In the genomic region with DNA sequence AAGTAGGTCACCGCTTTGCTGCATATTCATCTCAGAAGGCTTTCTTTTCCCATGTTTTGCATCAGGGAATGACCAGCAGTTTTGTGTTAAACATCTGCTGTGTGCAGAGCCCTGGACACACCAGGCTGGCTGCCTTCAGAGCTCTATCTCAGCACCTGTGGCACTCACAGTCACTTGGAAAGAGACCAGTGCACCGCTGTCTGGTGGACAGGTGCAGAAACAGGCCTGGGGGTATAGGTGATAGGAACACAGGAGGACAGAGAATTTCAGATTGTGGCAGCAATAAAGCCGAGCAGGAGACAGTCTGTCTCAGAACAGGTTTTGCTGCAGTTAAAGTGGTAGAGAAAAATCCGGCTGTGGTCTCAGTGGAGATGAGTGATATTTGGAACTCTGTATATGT, we compare ENCODE assay signal across 11 cellular contexts. TPM values are rescaled to one million over a fixed set of nuclear protein-coding genes. Genes with fewer than 3 reads are reported as not detected.
DNase-seq lines count a peak whose midpoint lies in the region; ATAC-seq and TF ChIP-seq lines count a peak whose summit lies in the region.
"Had no signal": no experiment of that assay in that cellular context is flagged by ENCODE, and none has a peak within 500 bp of the region (broad histone marks: within the 10 kb centered on the region; RNA-seq: fewer than 3 reads in every experiment).

No MANE protein-coding gene starts in this region.

- H3K36me3 ChIP-seq in trophoblast cell (ENCODE audit: control insufficient read depth in 1 of 2, insufficient read depth in 2 of 2, low read length in 2 of 2) (peaks cover 13 to 25% of the 10 kb centered on the region in 2 experiments), SJCRH30 (peaks cover 31% of the 10 kb centered on the region)

- no peak overlapping the region for H2BK12ac ChIP-seq in trophoblast cell (ENCODE audit: low read length)

- no CpG with 5 or more reads among the region's 4 CpGs for WGBS in trophoblast cell (ENCODE audit: extremely low coverage, insufficient coverage, insufficient read length)

- H4K91ac ChIP-seq in trophoblast cell (ENCODE audit: low read depth, low read length): no peak overlapping the region

- H4K12ac ChIP-seq in trophoblast cell (ENCODE audit: low read depth, low read length): no peak overlapping the region

- no peak for TF ChIP-seq CTCF in VCaP (conservative IDR thresholded peaks at IDR 0.05)

- DNase-seq in COR-L47 (lab: John Stamatoyannopoulos, UW): peak; percentile 49
- DNase-seq in NCI-H1105 treated with DMSO at 0.1 percent for 48 hours (lab: John Stamatoyannopoulos, UW): peak; percentile 30
- DNase-seq in trophoblast cell: peak; percentile 38 to 55
- DNase-seq in SJCRH30: no peak
- DNase-seq: Caco-2, NCI-H1417 treated with DMSO at 0.1 percent for 48 hours, NCI-H2081 treated with DMSO at 0.1 percent for 48 hours, NCI-H526 treated with DMSO at 0.1 percent for 48 hours had no signal

- no peak overlapping the region for H3K23ac ChIP-seq in trophoblast cell (ENCODE audit: low read length)

- no peak overlapping the region for H3K18ac ChIP-seq in trophoblast cell (ENCODE audit: low read length)

- no peak for ATAC-seq in HG02759 (IDR thresholded peaks at IDR 0.05; ENCODE audit: unreplicated experiment)
- no peak for ATAC-seq in GM21526 (IDR thresholded peaks at IDR 0.05; ENCODE audit: low FRiP score, unreplicated experiment)

- H3K4me3 ChIP-seq in trophoblast cell (ENCODE audit: low read depth, low read length) (no peak overlapping the region), SJCRH30 (no peak overlapping the region)

- no peak overlapping the region for H3K14ac ChIP-seq in trophoblast cell (ENCODE audit: low read length)

- H3K79me2 ChIP-seq in trophoblast cell (ENCODE audit: control insufficient read depth, insufficient read depth, low read length, poor library complexity): peaks cover 2% of the 10 kb centered on the region

- peak overlapping the region; percentile 66 for H3K27ac ChIP-seq in VCaP
- no peak overlapping the region for H3K27ac ChIP-seq in trophoblast cell (ENCODE audit: low read depth, low read length)
- H3K27ac ChIP-seq in SJCRH30: no peak overlapping the region

- no peak overlapping the region for H2AK5ac ChIP-seq in trophoblast cell (ENCODE audit: low read length)

- no peak overlapping the region for H3K4me2 ChIP-seq in trophoblast cell (ENCODE audit: low read length)

- H3K27me3 ChIP-seq in trophoblast cell (ENCODE audit: insufficient read depth, low read length) (no peaks in the 10 kb centered on the region), SJCRH30 (no peaks in the 10 kb centered on the region)

- no peak overlapping the region for H4K8ac ChIP-seq in trophoblast cell (ENCODE audit: low read depth, low read length)

- H3K9me3 ChIP-seq in trophoblast cell (ENCODE audit: insufficient read depth, low read depth, low read length) (no peaks in the 10 kb centered on the region), SJCRH30 (replicated peaks) (0 out of 2 replicates have a peak, but pooled peaks cover 4% of the 10 kb centered on the region)
- H3K9me3 ChIP-seq: Caco-2 had no signal

- no peak overlapping the region for H3K9ac ChIP-seq in trophoblast cell (ENCODE audit: low read length)

- H2BK120ac ChIP-seq in trophoblast cell (ENCODE audit: insufficient read depth, low read length, poor library complexity): no peak overlapping the region

- H2BK5ac ChIP-seq in trophoblast cell (ENCODE audit: low read depth, low read length, poor library complexity): no peak overlapping the region

- H3K4me1 ChIP-seq in trophoblast cell (ENCODE audit: control insufficient read depth in 1 of 2, insufficient read depth in 2 of 2, low read length in 2 of 2) (peaks cover 15 to 25% of the 10 kb centered on the region in 2 experiments), SJCRH30 (peaks cover 24% of the 10 kb centered on the region)

- no peak overlapping the region for H2AFZ ChIP-seq in trophoblast cell (ENCODE audit: insufficient read depth, low read length, poor library complexity)

- H3K79me1 ChIP-seq in trophoblast cell (ENCODE audit: low read length): peaks cover 10% of the 10 kb centered on the region

- H3K4ac ChIP-seq in trophoblast cell (ENCODE audit: low read depth, low read length): no peak overlapping the region

RNA-seq across cellular contexts. Expression of a gene that starts 24.0 kb away (rescaled TPM):
- 14.8 and 15.3 TPM in 2 replicates for polyA plus RNA-seq in trophoblast cell (2013)
- 16.2 and 16.8 TPM in 2 replicates for total RNA-seq in SJCRH30 (2014; rRNA removed; shearing (Covaris generic))

Comparison
In these comparisons a context has a peak if more than half of its experiments do, and no peak if none do; other contexts are left out.
1. DNase-seq: peak in COR-L47 (single experiment), NCI-H1105 treated with DMSO at 0.1 percent for 48 hours (single experiment) and trophoblast cell (2 of 2); none in SJCRH30 (0 of 2).